ENCODE assay signal across 17 cellular contexts in the genomic region with DNA sequence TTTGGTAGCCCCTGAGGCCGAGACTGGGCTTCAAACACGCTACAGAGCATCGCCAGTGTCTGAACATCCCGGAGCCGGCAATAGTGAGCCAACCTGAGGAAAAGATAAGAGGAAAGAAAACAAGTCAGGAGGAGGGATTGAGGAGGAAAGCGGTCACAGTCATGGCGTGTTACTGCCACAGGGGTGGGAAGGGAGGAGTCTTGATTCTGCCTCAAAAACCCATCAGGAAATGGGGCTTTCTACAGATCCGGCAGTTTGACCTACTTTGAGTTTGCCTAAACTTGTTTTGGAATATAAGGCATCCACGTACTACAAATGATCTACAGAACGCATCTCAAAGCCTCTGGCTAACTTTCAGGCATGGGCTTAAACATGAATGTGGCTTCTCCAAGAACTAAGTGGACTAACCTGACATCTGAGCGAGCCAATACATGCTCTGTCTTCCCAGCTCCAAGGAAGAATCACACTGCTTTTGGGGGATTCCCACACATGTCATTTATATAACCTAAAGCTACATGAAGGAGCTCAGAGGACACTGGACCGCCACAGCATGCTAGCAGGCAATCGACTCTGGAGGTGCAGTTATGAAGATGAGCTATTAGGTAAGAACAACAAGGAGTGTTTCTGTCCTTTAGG.
A peak's percentile ranks its signal among the peaks of the same experiment; 100 is the strongest.
DNase-seq lines count a peak whose midpoint lies in the region; TF ChIP-seq lines count a peak whose summit lies in the region.
"Had no signal": no experiment of that assay in that cellular context is flagged by ENCODE, and none has a peak within 500 bp of the region (broad histone marks: within the 10 kb centered on the region; RNA-seq: fewer than 3 reads in every experiment).

No MANE protein-coding gene starts in this region.

- H3K36me3 ChIP-seq in thymus (ENCODE audit: control insufficient read depth, insufficient read depth): peaks cover 66% of the 10 kb centered on the region
- H3K36me3 ChIP-seq in SJCRH30: peaks cover 5% of the 10 kb centered on the region
- H3K36me3 ChIP-seq in sigmoid colon: peaks cover 4 to 96% (median 44%) of the 10 kb centered on the region in 4 donors

- H3K27me3 ChIP-seq in thymus (ENCODE audit: control insufficient read depth, insufficient read depth): no peaks in the 10 kb centered on the region
- no peaks in the 10 kb centered on the region for H3K27me3 ChIP-seq in SJCRH30
- H3K27me3 ChIP-seq in sigmoid colon: no peaks in the 10 kb centered on the region
- H3K27me3 ChIP-seq: heart right ventricle had no signal

- TF ChIP-seq POLR2A in sigmoid colon (IDR thresholded peaks at IDR 0.05): no peak

- intact Hi-C loops in sigmoid colon (cut with DNase I): no loop called here

- H3K27ac ChIP-seq in thymus (ENCODE audit: low read depth) (peak overlapping the region; percentile 25), SJCRH30 (no peak overlapping the region), sigmoid colon (no peak overlapping the region)
- H3K27ac ChIP-seq: C4-2B, heart right ventricle had no signal

- TF ChIP-seq CTCF in epithelial cell of esophagus (IDR thresholded peaks at IDR 0.05; ENCODE audit: insufficient read depth, low read depth, low read length, missing control alignments) (no peak), sigmoid colon (IDR thresholded peaks at IDR 0.05) (no peak)

- WGBS in thymus: 96% methylated on average over 13 of the region's 13 CpGs
- 95% methylated on average over 13 of the region's 13 CpGs for WGBS in sigmoid colon, 2 donors

- H3K4me3 ChIP-seq in epithelial cell of esophagus (ENCODE audit: low read length) (no peak overlapping the region), thymus (ENCODE audit: low read length) (no peak overlapping the region), SJCRH30 (no peak overlapping the region), sigmoid colon (no peak overlapping the region)
- H3K4me3 ChIP-seq: heart right ventricle, skin epidermis had no signal

- H3K9me3 ChIP-seq in thymus (ENCODE audit: control insufficient read depth): no peaks in the 10 kb centered on the region
- no peaks in the 10 kb centered on the region for H3K9me3 ChIP-seq in SJCRH30 (replicated peaks)
- H3K9me3 ChIP-seq in sigmoid colon: no peaks in the 10 kb centered on the region
- H3K9me3 ChIP-seq: heart right ventricle had no signal

- peak; percentile 6 for DNase-seq in activated naive CD4-positive, alpha-beta T cell treated with Interleukin-2 at 50 U/mL for 16 hours
- no peak for DNase-seq in activated naive CD4-positive, alpha-beta T cell (lab: John Stamatoyannopoulos, UW)
- DNase-seq in T-helper 22 cell (ENCODE audit: low read depth): peak; percentile 3
- peak; percentile 65 for DNase-seq in epithelial cell of esophagus (ENCODE audit: low read depth)
- no peak for DNase-seq in SJCRH30
- DNase-seq in sigmoid colon: no peak
- DNase-seq: activated CD4-positive, alpha-beta T cell treated with anti-CD3 and anti-CD28 coated beads for 48 hours; dermis blood vessel endothelial cell; foreskin fibroblast; heart right ventricle; mesenchymal stem cell; NCI-H1092 treated with DMSO at 0.1 percent for 48 hours; NCI-H1930; NCI-H748 treated with DMSO at 0.1 percent for 48 hours had no signal

- H3K4me1 ChIP-seq in thymus (ENCODE audit: control insufficient read depth, insufficient read depth, low read length) (no peaks in the 10 kb centered on the region), SJCRH30 (no peaks in the 10 kb centered on the region), sigmoid colon (no peaks in the 10 kb centered on the region)
- H3K4me1 ChIP-seq: heart right ventricle had no signal

- TF ChIP-seq EP300 in sigmoid colon (IDR thresholded peaks at IDR 0.05): no peak

Comparison
In these comparisons a context has a peak if more than half of its experiments do, and no peak if none do; other contexts are left out.
1. DNase-seq: peak in activated naive CD4-positive, alpha-beta T cell treated with Interleukin-2 at 50 U/mL for 16 hours (single experiment), T-helper 22 cell (single experiment) and epithelial cell of esophagus (single experiment); none in activated naive CD4-positive, alpha-beta T cell (0 of 4), SJCRH30 (0 of 2) and sigmoid colon (single experiment).